Comparison of ENCODE assay signal across 14 cellular contexts in genomic region chr16:27463741-27464662, GRCh38.
A peak's percentile ranks its signal among the peaks of the same experiment; 100 is the strongest.
DNase-seq lines count a peak whose midpoint lies in the region; ATAC-seq and TF ChIP-seq lines count a peak whose summit lies in the region.
"Had no signal": no experiment of that assay in that cellular context is flagged by ENCODE, and none has a peak within 500 bp of the region (broad histone marks: within the 10 kb centered on the region; RNA-seq: fewer than 3 reads in every experiment).

No MANE protein-coding gene starts in this region.

- no peak overlapping the region for H3K4ac ChIP-seq in mesendoderm (ENCODE audit: low read depth, low read length)

- no peaks in the 10 kb centered on the region for H3K79me1 ChIP-seq in mesendoderm (ENCODE audit: low read length)

- H2BK15ac ChIP-seq in mesendoderm (replicated peaks; ENCODE audit: low read depth), result no peak overlapping the region

- peak overlapping the region; percentile 59 for H3K27ac ChIP-seq in naive thymus-derived CD4-positive, alpha-beta T cell (ENCODE audit: low read depth, low read length)
- H3K27ac ChIP-seq in mesendoderm (ENCODE audit: low read depth, low read length) (no peak overlapping the region), psoas muscle (no peak overlapping the region)
- H3K27ac ChIP-seq: foreskin keratinocyte had no signal

- TF ChIP-seq CTCF in psoas muscle (IDR thresholded peaks at IDR 0.05), result no peak

- H3K27me3 ChIP-seq in naive thymus-derived CD4-positive, alpha-beta T cell (ENCODE audit: control insufficient read depth in 2 of 2, insufficient read depth in 2 of 2, low read length in 2 of 2), result no peaks in the 10 kb centered on the region
- H3K27me3 ChIP-seq in mesendoderm (ENCODE audit: insufficient read depth, low read length, poor library complexity) (no peaks in the 10 kb centered on the region), psoas muscle (ENCODE audit: insufficient read depth in 3 of 3, low read length in 2 of 3) (no peaks in the 10 kb centered on the region)
- H3K27me3 ChIP-seq: foreskin keratinocyte had no signal

- no CpG with 5 or more reads among the region's 36 CpGs for WGBS in mesendoderm (ENCODE audit: extremely low coverage, insufficient coverage, low lambda C conversion rate)
- 92% methylated on average over 36 of the region's 36 CpGs for WGBS in psoas muscle, 3 donors

- peaks cover 13 to 59% (median 31%) of the 10 kb centered on the region in 7 donors for H3K4me1 Mint-ChIP-seq in naive thymus-derived CD4-positive, alpha-beta T cell
- peaks cover 50% of the 10 kb centered on the region for H3K4me1 Mint-ChIP-seq in stimulated activated naive CD8-positive, alpha-beta T cell treated with anti-CD3 and anti-CD28 coated beads, Interleukin-15, Interleukin-2, amounts not matched to agents 100 ng/mL and 50 ng/mL, for 24 hours (ENCODE audit: low read depth)

- no peak overlapping the region for H3K9ac ChIP-seq in mesendoderm (ENCODE audit: low read length)

- H3K4me3 ChIP-seq in naive thymus-derived CD4-positive, alpha-beta T cell (ENCODE audit: low read length), result peak overlapping the region; percentile 40
- H3K4me3 ChIP-seq in mesendoderm (ENCODE audit: low read length) (no peak overlapping the region), psoas muscle (no peak overlapping the region)

- peak; percentile 74 for ATAC-seq in naive thymus-derived CD4-positive, alpha-beta T cell
- ATAC-seq in GM21423 (IDR thresholded peaks at IDR 0.05; ENCODE audit: unreplicated experiment), result no peak
- no peak for ATAC-seq in psoas muscle
- ATAC-seq: foreskin keratinocyte had no signal

- DNase-seq in activated T-cell treated with anti-CD3 and anti-CD28 coated beads for 1 hour (ENCODE audit: low read depth) (peak; percentile 46), activated T-cell treated with anti-CD3 and anti-CD28 coated beads for 4 hours (no peak), mesendoderm (no peak), psoas muscle (no peak)
- peak; percentile 72 for DNase-seq in activated effector memory CD4-positive, alpha-beta T cell treated with anti-CD3 and anti-CD28 coated beads, Interleukin-2, amount 50 U/mL, for 16 hours
- peak in 7 of 9 donors; percentile 53 to 77 (median 65) for DNase-seq in naive thymus-derived CD4-positive, alpha-beta T cell
- DNase-seq: 8988T, cortex of kidney, foreskin keratinocyte, H7, KBM-7, small intestine had no signal

- peak overlapping the region; percentile 74 to 96 (median 93) for H3K27ac Mint-ChIP-seq in naive thymus-derived CD4-positive, alpha-beta T cell
- peak overlapping the region; percentile 87 for H3K27ac Mint-ChIP-seq in stimulated activated naive CD8-positive, alpha-beta T cell treated with anti-CD3 and anti-CD28 coated beads, Interleukin-15, Interleukin-2, amounts not matched to agents 100 ng/mL and 50 ng/mL, for 24 hours

- H3K56ac ChIP-seq in mesendoderm (ENCODE audit: low read length), result no peak overlapping the region

- intact Hi-C loops in naive thymus-derived CD4-positive, alpha-beta T cell (cut with micrococcal nuclease), result loop anchor here in 1 of 2 donors (1.0 to 2.0 kb wide), 3 partner anchors 14 to 87 kb away; partner anchors contain the start of gene KATNIP
- intact Hi-C loops in psoas muscle (cut with DNase I), result loop anchor here in 1 of 2 donors (10.0 kb wide), 1 partner anchor 1511 kb away; the partner anchor contains the start of gene SPNS1

- H3K27me3 Mint-ChIP-seq in naive thymus-derived CD4-positive, alpha-beta T cell, result no peaks in the 10 kb centered on the region
- no peaks in the 10 kb centered on the region for H3K27me3 Mint-ChIP-seq in stimulated activated naive CD8-positive, alpha-beta T cell treated with anti-CD3 and anti-CD28 coated beads, Interleukin-15, Interleukin-2, amounts not matched to agents 100 ng/mL and 50 ng/mL, for 24 hours

- no peak overlapping the region for H2BK5ac ChIP-seq in mesendoderm (ENCODE audit: low read length)

- H3K36me3 Mint-ChIP-seq in naive thymus-derived CD4-positive, alpha-beta T cell, result peaks cover 23 to 48% (median 27%) of the 10 kb centered on the region in 5 donors
- peaks cover 51% of the 10 kb centered on the region for H3K36me3 Mint-ChIP-seq in stimulated activated naive CD8-positive, alpha-beta T cell treated with anti-CD3 and anti-CD28 coated beads, Interleukin-15, Interleukin-2, amounts not matched to agents 100 ng/mL and 50 ng/mL, for 24 hours (ENCODE audit: low read depth)

- peaks cover 5 to 75% (median 8%) of the 10 kb centered on the region in 3 experiments for H3K36me3 ChIP-seq in naive thymus-derived CD4-positive, alpha-beta T cell (ENCODE audit: control insufficient read depth in 2 of 3, insufficient read depth in 3 of 3, low read length in 3 of 3)
- H3K36me3 ChIP-seq in mesendoderm (ENCODE audit: control insufficient read depth, insufficient read depth, low read length), result peaks cover 23% of the 10 kb centered on the region
- H3K36me3 ChIP-seq in psoas muscle (ENCODE audit: insufficient read depth in 1 of 2, low read depth in 1 of 2), result peaks cover 9 to 90% of the 10 kb centered on the region in 2 donors

- H3K23ac ChIP-seq in mesendoderm (ENCODE audit: low read length), result no peak overlapping the region

- H3K4me3 Mint-ChIP-seq in naive thymus-derived CD4-positive, alpha-beta T cell, result peak overlapping the region; percentile 12 to 75 (median 68)
- H3K4me3 Mint-ChIP-seq in stimulated activated naive CD8-positive, alpha-beta T cell treated with anti-CD3 and anti-CD28 coated beads, Interleukin-15, Interleukin-2, amounts not matched to agents 100 ng/mL and 50 ng/mL, for 24 hours, result peak overlapping the region; percentile 71

- H3K9me3 ChIP-seq in naive thymus-derived CD4-positive, alpha-beta T cell (ENCODE audit: control insufficient read depth in 2 of 3, low read length in 3 of 3), result no peaks in the 10 kb centered on the region
- no peaks in the 10 kb centered on the region for H3K9me3 ChIP-seq in psoas muscle

- no peak overlapping the region for H2BK120ac ChIP-seq in mesendoderm (ENCODE audit: low read depth, low read length)

- H3K18ac ChIP-seq in mesendoderm (ENCODE audit: low read length), result no peak overlapping the region

- H3K4me2 ChIP-seq in mesendoderm (ENCODE audit: low read length), result no peak overlapping the region

- H4K5ac ChIP-seq in mesendoderm (ENCODE audit: low read length), result no peak overlapping the region

- no peak overlapping the region for H4K8ac ChIP-seq in mesendoderm (ENCODE audit: low read depth, low read length)

- no peaks in the 10 kb centered on the region for H3K79me2 ChIP-seq in mesendoderm (ENCODE audit: control insufficient read depth, insufficient read depth, low read length)

- H2AK5ac ChIP-seq in mesendoderm (ENCODE audit: low read length), result no peak overlapping the region

- POLR2A ChIA-PET in naive thymus-derived CD4-positive, alpha-beta T cell (lab: Charles Lee), result interaction anchor here (0.6 to 2.8 kb wide), 5 partner anchors 95 to 269 kb away, joined by 3 to 12 read pairs (median 4); partner anchors contain the start of gene KDM8

- H3K9me3 Mint-ChIP-seq in naive thymus-derived CD4-positive, alpha-beta T cell, result peaks cover 0 to 2% (median 0%) of the 10 kb centered on the region in 11 donors
- no peaks in the 10 kb centered on the region for H3K9me3 Mint-ChIP-seq in stimulated activated naive CD8-positive, alpha-beta T cell treated with anti-CD3 and anti-CD28 coated beads, Interleukin-15, Interleukin-2, amounts not matched to agents 100 ng/mL and 50 ng/mL, for 24 hours

- peaks cover 30 to 51% of the 10 kb centered on the region in 2 donors for H3K4me1 ChIP-seq in naive thymus-derived CD4-positive, alpha-beta T cell (ENCODE audit: control insufficient read depth in 2 of 2, insufficient read depth in 2 of 2, low read length in 2 of 2)
- H3K4me1 ChIP-seq in mesendoderm (ENCODE audit: control insufficient read depth, low read depth, low read length) (no peaks in the 10 kb centered on the region), psoas muscle (peaks cover 25% of the 10 kb centered on the region)

- CTCF ChIA-PET in naive thymus-derived CD4-positive, alpha-beta T cell (lab: Charles Lee), result interaction anchor here (0.9 to 1.3 kb wide), 5 partner anchors 96 to 284 kb away, joined by 3 to 7 read pairs (median 3); no protein-coding TSS in a partner anchor

Comparison
In these comparisons a context has a peak if more than half of its experiments do, and no peak if none do; other contexts are left out.
1. DNase-seq: peak in activated T-cell treated with anti-CD3 and anti-CD28 coated beads for 1 hour (single experiment), activated effector memory CD4-positive, alpha-beta T cell treated with anti-CD3 and anti-CD28 coated beads, Interleukin-2, amount 50 U/mL, for 16 hours (single experiment) and naive thymus-derived CD4-positive, alpha-beta T cell (7 of 9); none in activated T-cell treated with anti-CD3 and anti-CD28 coated beads for 4 hours (single experiment), mesendoderm (single experiment) and psoas muscle (0 of 2).